In genomic region chr3:86269364-86270155, GRCh38 we compare ENCODE assay signal across 12 cellular contexts.
A peak's percentile ranks its signal among the peaks of the same experiment; 100 is the strongest.
DNase-seq lines count a peak whose midpoint lies in the region; TF ChIP-seq lines count a peak whose summit lies in the region.
"Had no signal": no experiment of that assay in that cellular context is flagged by ENCODE, and none has a peak within 500 bp of the region (broad histone marks: within the 10 kb centered on the region; RNA-seq: fewer than 3 reads in every experiment).

No MANE protein-coding gene starts in this region.

- no peak overlapping the region for H3K4ac ChIP-seq in trophoblast cell (ENCODE audit: low read depth, low read length)

- no peak overlapping the region for H4K12ac ChIP-seq in trophoblast cell (ENCODE audit: low read depth, low read length)

- TF ChIP-seq RAD21 in liver (IDR thresholded peaks at IDR 0.05) = no peak

- H2BK5ac ChIP-seq in trophoblast cell (ENCODE audit: low read depth, low read length, poor library complexity) = no peak overlapping the region

- H4K8ac ChIP-seq in trophoblast cell (ENCODE audit: low read depth, low read length) = no peak overlapping the region

- H3K4me3 Mint-ChIP-seq in endodermal cell = no peak overlapping the region
- H3K4me3 Mint-ChIP-seq: CD8-positive, alpha-beta memory T cell; IgD-negative memory B cell had no signal

- no peak overlapping the region for H3K18ac ChIP-seq in trophoblast cell (ENCODE audit: low read length)

- H3K9me3 ChIP-seq in endodermal cell (ENCODE audit: control insufficient read depth, low read length) = peaks cover 5% of the 10 kb centered on the region
- no peaks in the 10 kb centered on the region for H3K9me3 ChIP-seq in liver (ENCODE audit: control insufficient read depth in 4 of 4, low read length in 3 of 4)
- H3K9me3 ChIP-seq in trophoblast cell (ENCODE audit: insufficient read depth, low read depth, low read length) = no peaks in the 10 kb centered on the region
- no peaks in the 10 kb centered on the region; the same call in 1 of the 2 replicates for H3K9me3 ChIP-seq in SJCRH30 (replicated peaks)
- H3K9me3 ChIP-seq: A549, Caco-2 had no signal

- no peak overlapping the region for H2AFZ ChIP-seq in trophoblast cell (ENCODE audit: insufficient read depth, low read length, poor library complexity)

- H4K91ac ChIP-seq in trophoblast cell (ENCODE audit: low read depth, low read length) = no peak overlapping the region

- DNase-seq in endodermal cell (no peak), trophoblast cell (no peak), ureter (ENCODE audit: low spot score) (no peak), SJCRH30 (no peak), NCI-H187 (lab: John Stamatoyannopoulos, UW) (no peak)
- DNase-seq: Caco-2; CD8-positive, alpha-beta memory T cell; DND-41; GDM1 had no signal

- H2BK12ac ChIP-seq in trophoblast cell (ENCODE audit: low read length) = no peak overlapping the region

- H3K4me1 Mint-ChIP-seq in endodermal cell = peaks cover 10% of the 10 kb centered on the region
- H3K4me1 Mint-ChIP-seq: CD8-positive, alpha-beta memory T cell; IgD-negative memory B cell had no signal

- peak overlapping the region; percentile 73 for H3K23ac ChIP-seq in trophoblast cell (ENCODE audit: low read length)

- no peak overlapping the region for H3K4me3 ChIP-seq in endodermal cell (ENCODE audit: low read length)
- peak overlapping the region in 1 of 3 donors; percentile 11 for H3K4me3 ChIP-seq in liver (ENCODE audit: low read depth in 1 of 3, low read length in 3 of 3)
- no peak overlapping the region for H3K4me3 ChIP-seq in trophoblast cell (ENCODE audit: low read depth, low read length)
- no peak overlapping the region for H3K4me3 ChIP-seq in SJCRH30
- H3K4me3 ChIP-seq: A549 had no signal

- no peaks in the 10 kb centered on the region for H3K79me1 ChIP-seq in trophoblast cell (ENCODE audit: low read length)

- no peak overlapping the region for H2AK5ac ChIP-seq in trophoblast cell (ENCODE audit: low read length)

- H3K27me3 Mint-ChIP-seq in endodermal cell (ENCODE audit: insufficient read depth) = no peaks in the 10 kb centered on the region
- H3K27me3 Mint-ChIP-seq: CD8-positive, alpha-beta memory T cell; IgD-negative memory B cell had no signal

- H3K36me3 ChIP-seq in endodermal cell (ENCODE audit: control insufficient read depth, insufficient read depth, low read length) = no peaks in the 10 kb centered on the region
- no peaks in the 10 kb centered on the region for H3K36me3 ChIP-seq in liver (ENCODE audit: control insufficient read depth in 4 of 4, insufficient read depth in 3 of 4, low read depth in 1 of 4, low read length in 3 of 4)
- no peaks in the 10 kb centered on the region for H3K36me3 ChIP-seq in trophoblast cell (ENCODE audit: control insufficient read depth in 1 of 2, insufficient read depth in 2 of 2, low read length in 2 of 2)
- no peaks in the 10 kb centered on the region for H3K36me3 ChIP-seq in SJCRH30

- H3K36me3 Mint-ChIP-seq in endodermal cell (ENCODE audit: low read depth) = no peaks in the 10 kb centered on the region
- H3K36me3 Mint-ChIP-seq: CD8-positive, alpha-beta memory T cell; IgD-negative memory B cell had no signal

- no peaks in the 10 kb centered on the region for H3K27me3 ChIP-seq in endodermal cell (ENCODE audit: control insufficient read depth, insufficient read depth, low read length, poor library complexity, severe bottlenecking)
- H3K27me3 ChIP-seq in liver (ENCODE audit: control insufficient read depth in 4 of 4, insufficient read depth in 4 of 4, low read length in 3 of 4) = no peaks in the 10 kb centered on the region
- no peaks in the 10 kb centered on the region for H3K27me3 ChIP-seq in trophoblast cell (ENCODE audit: insufficient read depth, low read length)
- no peaks in the 10 kb centered on the region for H3K27me3 ChIP-seq in SJCRH30

- H3K27ac ChIP-seq in endodermal cell (ENCODE audit: low read depth, low read length) (no peak overlapping the region), liver (ENCODE audit: low read depth in 1 of 2, low read length in 2 of 2) (peak overlapping the region in 1 of 2 donors; percentile 54), trophoblast cell (ENCODE audit: low read depth, low read length) (no peak overlapping the region), SJCRH30 (no peak overlapping the region)
- H3K27ac ChIP-seq: A549 had no signal

- H2BK120ac ChIP-seq in trophoblast cell (ENCODE audit: insufficient read depth, low read length, poor library complexity) = no peak overlapping the region

- no peaks in the 10 kb centered on the region for H3K4me1 ChIP-seq in endodermal cell (ENCODE audit: control insufficient read depth, insufficient read depth, low read length)
- peaks cover 0 to 5% (median 0%) of the 10 kb centered on the region in 4 donors for H3K4me1 ChIP-seq in liver (ENCODE audit: control insufficient read depth in 4 of 4, insufficient read depth in 4 of 4, low read length in 3 of 4)
- H3K4me1 ChIP-seq in trophoblast cell (ENCODE audit: control insufficient read depth in 1 of 2, insufficient read depth in 2 of 2, low read length in 2 of 2) = no peaks in the 10 kb centered on the region
- H3K4me1 ChIP-seq in SJCRH30 = no peaks in the 10 kb centered on the region; the same call in 1 of the 2 replicates
- H3K4me1 ChIP-seq: A549, Caco-2 had no signal

- H3K27ac Mint-ChIP-seq in endodermal cell = peak overlapping the region; percentile 41
- H3K27ac Mint-ChIP-seq: CD8-positive, alpha-beta memory T cell; IgD-negative memory B cell had no signal

- WGBS in endodermal cell (ENCODE audit: insufficient coverage in 1 of 2, insufficient read length in 1 of 2), 2 experiments = 86 to 87% methylated on average over 3 to 4 of the region's 4 CpGs
- WGBS in liver = 22% methylated on average over 4 of the region's 4 CpGs
- no CpG with 5 or more reads among the region's 4 CpGs for WGBS in trophoblast cell (ENCODE audit: extremely low coverage, insufficient coverage, insufficient read length)

- TF ChIP-seq CTCF in endodermal cell (conservative IDR thresholded peaks at IDR 0.05) = no peak
- no peak for TF ChIP-seq CTCF in liver (IDR thresholded peaks at IDR 0.05; ENCODE audit: low read depth, low read length, missing input control)

- no peak overlapping the region for H3K14ac ChIP-seq in trophoblast cell (ENCODE audit: low read length)

- H3K79me2 ChIP-seq in trophoblast cell (ENCODE audit: control insufficient read depth, insufficient read depth, low read length, poor library complexity) = no peaks in the 10 kb centered on the region

- H3K9ac ChIP-seq in endodermal cell (ENCODE audit: extremely low read depth, low read length, poor library complexity, severe bottlenecking) = no peak overlapping the region
- peak overlapping the region in 1 of 2 donors; percentile 80 for H3K9ac ChIP-seq in liver (ENCODE audit: low read depth in 1 of 2, low read length in 2 of 2)
- H3K9ac ChIP-seq in trophoblast cell (ENCODE audit: low read length) = no peak overlapping the region

- peaks cover 8% of the 10 kb centered on the region for H3K9me3 Mint-ChIP-seq in endodermal cell

- H3K4me2 ChIP-seq in trophoblast cell (ENCODE audit: low read length) = no peak overlapping the region
- H3K4me2 ChIP-seq: A549 had no signal

TF ChIP-seq in liver, 16 proteins besides CTCF, POLR2A, EP300 and RAD21 (continues in another document):
- TF ChIP-seq NR2F2 (IDR thresholded peaks at IDR 0.05) (no peak), EGR1 (IDR thresholded peaks at IDR 0.05; ENCODE audit: low read depth in 2 of 2) (no peak), ZBTB33 (IDR thresholded peaks at IDR 0.05) (peak; percentile 25), RXRA (IDR thresholded peaks at IDR 0.05) (peak; percentile 56 to 80), REST (IDR thresholded peaks at IDR 0.05) (peak; percentile 23), SP1 (IDR thresholded peaks at IDR 0.05) (peak; percentile 67), HNF4A (conservative IDR thresholded peaks at IDR 0.05) (peak; percentile 74 to 81), FOXA2 (IDR thresholded peaks at IDR 0.05) (peak; percentile 53), JUND (IDR thresholded peaks at IDR 0.05) (peak in 1 of 2 donors; percentile 12), GABPA (IDR thresholded peaks at IDR 0.05 in 1 of 2, conservative IDR thresholded peaks at IDR 0.05 in 1 of 2) (no peak)
